Comparison of ENCODE assay signal across 1 cellular context in genomic region chr16:19886061-19886792, GRCh38.
TF ChIP-seq lines count a peak whose summit lies in the region.

No MANE protein-coding gene starts in this region.

TF ChIP-seq in HepG2, 621 proteins besides CTCF, POLR2A, EP300 and RAD21 (continued from another document and continues in another):
- TF ChIP-seq GRHL1 (CRISPR knock-in tag; conservative IDR thresholded peaks at IDR 0.05) (no peak), HCFC1 (IDR thresholded peaks at IDR 0.05; ENCODE audit: low read depth, low read length) (no peak), EED (CRISPR knock-in tag; IDR thresholded peaks at IDR 0.05) (no peak), ZNF746 (CRISPR knock-in tag; IDR thresholded peaks at IDR 0.05) (no peak), ZNF704 (CRISPR knock-in tag; IDR thresholded peaks at IDR 0.05; ENCODE audit: borderline replicate concordance) (no peak), ARNT (IDR thresholded peaks at IDR 0.05) (no peak), ZNF607 (CRISPR knock-in tag; IDR thresholded peaks at IDR 0.05; ENCODE audit: borderline replicate concordance) (no peak), ZUFSP (CRISPR knock-in tag; IDR thresholded peaks at IDR 0.05; ENCODE audit: borderline replicate concordance) (no peak), ZSCAN12 (CRISPR knock-in tag; IDR thresholded peaks at IDR 0.05) (no peak), ZBTB7B (CRISPR knock-in tag; IDR thresholded peaks at IDR 0.05) (no peak), ZNF546 (CRISPR knock-in tag; conservative IDR thresholded peaks at IDR 0.05) (no peak), DMTF1 (CRISPR knock-in tag; IDR thresholded peaks at IDR 0.05) (no peak), ZNF414 (CRISPR knock-in tag; IDR thresholded peaks at IDR 0.05) (peak; percentile 62; the same call in 1 of the 2 replicates), CENPX (CRISPR knock-in tag; IDR thresholded peaks at IDR 0.05) (no peak), RCOR2 (CRISPR knock-in tag; IDR thresholded peaks at IDR 0.05) (0 out of 2 replicates have a peak, but pooled peaks have one; percentile 57), NFKBIZ (CRISPR knock-in tag; IDR thresholded peaks at IDR 0.05) (0 out of 2 replicates have a peak, but pooled peaks have one; percentile 19), ZSCAN5A (CRISPR knock-in tag; IDR thresholded peaks at IDR 0.05; ENCODE audit: borderline replicate concordance) (peak; percentile 82; the same call in 1 of the 2 replicates), TOPORS (CRISPR knock-in tag; IDR thresholded peaks at IDR 0.05) (peak; percentile 75; the same call in 1 of the 2 replicates), FOXJ3 (CRISPR knock-in tag; IDR thresholded peaks at IDR 0.05; ENCODE audit: borderline replicate concordance) (0 out of 2 replicates have a peak, but pooled peaks have one; percentile 29), ZNF205 (CRISPR knock-in tag; IDR thresholded peaks at IDR 0.05) (peak; percentile 65; the same call in 1 of the 2 replicates), TFE3 (CRISPR knock-in tag; IDR thresholded peaks at IDR 0.05) (0 out of 2 replicates have a peak, but pooled peaks have one; percentile 36), PRPF4 (IDR thresholded peaks at IDR 0.05; ENCODE audit: low read depth, low read length, poor library complexity, severe bottlenecking) (no peak), ZNF800 (CRISPR knock-in tag; IDR thresholded peaks at IDR 0.05) (0 out of 2 replicates have a peak, but pooled peaks have one; percentile 52), FOXK2 (IDR thresholded peaks at IDR 0.05) (no peak), ZNF317 (CRISPR knock-in tag; IDR thresholded peaks at IDR 0.05) (peak; percentile 47; the same call in 1 of the 2 replicates), ZNF451 (CRISPR knock-in tag; IDR thresholded peaks at IDR 0.05) (no peak), KLF12 (CRISPR knock-in tag; IDR thresholded peaks at IDR 0.05; ENCODE audit: borderline replicate concordance) (no peak), ZNF605 (CRISPR knock-in tag; IDR thresholded peaks at IDR 0.05) (no peak), BORCS8-MEF2B (CRISPR knock-in tag; IDR thresholded peaks at IDR 0.05) (peak; percentile 98), STAT5B (CRISPR knock-in tag; IDR thresholded peaks at IDR 0.05) (0 out of 2 replicates have a peak, but pooled peaks have one; percentile 22), ZNF20 (CRISPR knock-in tag; IDR thresholded peaks at IDR 0.05) (no peak), SRSF9 (IDR thresholded peaks at IDR 0.05; ENCODE audit: borderline replicate concordance, insufficient read depth, low read depth, low read length, poor library complexity, severe bottlenecking) (no peak), ZKSCAN5 (CRISPR knock-in tag; IDR thresholded peaks at IDR 0.05) (no peak), DDIT3 (CRISPR knock-in tag; IDR thresholded peaks at IDR 0.05) (no peak), REPIN1 (CRISPR knock-in tag; IDR thresholded peaks at IDR 0.05; ENCODE audit: borderline replicate concordance, low read depth) (peak; percentile 80; the same call in 1 of the 2 replicates), ARID5B (CRISPR knock-in tag; IDR thresholded peaks at IDR 0.05) (peak; percentile 63), HIC2 (CRISPR knock-in tag; IDR thresholded peaks at IDR 0.05; ENCODE audit: low read depth) (no peak), ZNF749 (CRISPR knock-in tag; IDR thresholded peaks at IDR 0.05; ENCODE audit: borderline replicate concordance) (0 out of 2 replicates have a peak, but pooled peaks have one; percentile 60), TEAD2 (CRISPR knock-in tag; IDR thresholded peaks at IDR 0.05) (no peak), GABPB1 (CRISPR knock-in tag; IDR thresholded peaks at IDR 0.05) (no peak; the same call in 1 of the 2 replicates), ZNF552 (CRISPR knock-in tag; IDR thresholded peaks at IDR 0.05; ENCODE audit: borderline replicate concordance) (no peak), BRCA1 (CRISPR knock-in tag; IDR thresholded peaks at IDR 0.05) (no peak), KAT8 (CRISPR knock-in tag; IDR thresholded peaks at IDR 0.05) (peak; percentile 60; the same call in 1 of the 2 replicates), PITX1 (CRISPR knock-in tag; IDR thresholded peaks at IDR 0.05) (peak; percentile 13; the same call in 1 of the 2 replicates), ZNF333 (CRISPR knock-in tag; IDR thresholded peaks at IDR 0.05; ENCODE audit: borderline replicate concordance) (no peak)
